ENCODE assay signal across 14 cellular contexts in genomic region chr1:229408458-229409037, GRCh38. TPM values are rescaled to one million over a fixed set of nuclear protein-coding genes. Genes with fewer than 3 reads are reported as not detected.
A peak's percentile ranks its signal among the peaks of the same experiment; 100 is the strongest.
DNase-seq lines count a peak whose midpoint lies in the region; ATAC-seq and TF ChIP-seq lines count a peak whose summit lies in the region.
"Had no signal": no experiment of that assay in that cellular context is flagged by ENCODE, and none has a peak within 500 bp of the region (broad histone marks: within the 10 kb centered on the region; RNA-seq: fewer than 3 reads in every experiment).

No MANE protein-coding gene starts in this region.

- H3K9me3 ChIP-seq in psoas muscle: no peaks in the 10 kb centered on the region
- H3K9me3 ChIP-seq: thyroid gland had no signal

- H3K27ac Mint-ChIP-seq in HFFc6: no peak overlapping the region
- H3K27ac Mint-ChIP-seq in activated naive CD4-positive, alpha-beta T cell treated with anti-CD3 and anti-CD28 coated beads, Interleukin-2, amount 50 U/mL, for 72 hours: no peak overlapping the region

- no peaks in the 10 kb centered on the region for H3K36me3 Mint-ChIP-seq in HFFc6 (ENCODE audit: low read depth)
- H3K36me3 Mint-ChIP-seq in activated naive CD4-positive, alpha-beta T cell treated with anti-CD3 and anti-CD28 coated beads, Interleukin-2, amount 50 U/mL, for 72 hours: no peaks in the 10 kb centered on the region

- H3K4me3 ChIP-seq in psoas muscle: peak overlapping the region; percentile 64
- H3K4me3 ChIP-seq: thyroid gland had no signal

- intact Hi-C loops in head of caudate nucleus (cut with DNase I): loop anchor here (10.0 kb wide), 1 partner anchor 64 kb away; the partner anchor contains the start of gene CCSAP
- intact Hi-C loops in psoas muscle (cut with DNase I): loop anchor here in 1 of 2 donors (5.0 kb wide), 2 partner anchors 34 to 36 kb away; no protein-coding TSS in a partner anchor

- ATAC-seq in psoas muscle: peak; percentile 85 to 89 (median 86)
- ATAC-seq in activated naive CD4-positive, alpha-beta T cell treated with anti-CD3 and anti-CD28 coated beads, Interleukin-2, amount 50 U/mL, for 72 hours: no peak
- ATAC-seq in HG03095 (IDR thresholded peaks at IDR 0.05; ENCODE audit: unreplicated experiment): no peak

- no peaks in the 10 kb centered on the region for H3K36me3 ChIP-seq in psoas muscle (ENCODE audit: insufficient read depth in 1 of 2, low read depth in 1 of 2)
- H3K36me3 ChIP-seq: thyroid gland had no signal

- 11 to 17% (median 14%) methylated on average over 8 of the region's 8 CpGs for WGBS in psoas muscle, 3 donors

- peaks cover 31% of the 10 kb centered on the region for H3K4me1 Mint-ChIP-seq in HFFc6 (ENCODE audit: low read depth)

- no peaks in the 10 kb centered on the region for H3K9me3 Mint-ChIP-seq in HFFc6
- no peaks in the 10 kb centered on the region for H3K9me3 Mint-ChIP-seq in activated naive CD4-positive, alpha-beta T cell treated with anti-CD3 and anti-CD28 coated beads, Interleukin-2, amount 50 U/mL, for 72 hours

- H3K27me3 Mint-ChIP-seq in HFFc6 (ENCODE audit: insufficient read depth): peaks cover 34% of the 10 kb centered on the region

- peak overlapping the region; percentile 95 for H3K27ac ChIP-seq in psoas muscle
- H3K27ac ChIP-seq: thyroid gland had no signal

- peak overlapping the region; percentile 31; the same call in 1 of the 2 replicates for H3K4me3 Mint-ChIP-seq in HFFc6

- TF ChIP-seq CTCF in HFFc6 (IDR thresholded peaks at IDR 0.05) (no peak), psoas muscle (IDR thresholded peaks at IDR 0.05) (no peak)

- DNase-seq in HFFc6 (peak; percentile 64), SK-N-DZ (ENCODE audit: low spot score) (peak; percentile 66), head of caudate nucleus (peak in 24 of 42 donors; percentile 12 to 74 (median 40)), psoas muscle (peak; percentile 84 to 95), OCI-M1 (lab: John Stamatoyannopoulos, UW) (no peak), UCSD-AML1 (lab: John Stamatoyannopoulos, UW; ENCODE audit: unreplicated experiment) (no peak)
- DNase-seq in activated naive CD4-positive, alpha-beta T cell treated with anti-CD3 and anti-CD28 coated beads, Interleukin-2, amount 50 U/mL, for 72 hours (ENCODE audit: low spot score in 2 of 2): no peak
- DNase-seq: amygdala, erythroblast, NCI-H526 treated with DMSO at 0.1 percent for 48 hours, T-helper 1 cell, thyroid gland had no signal

- H3K4me1 ChIP-seq in psoas muscle: peaks cover 47% of the 10 kb centered on the region

- H3K27me3 ChIP-seq in psoas muscle (ENCODE audit: insufficient read depth in 3 of 3, low read length in 2 of 3): peaks cover 0 to 4% (median 0%) of the 10 kb centered on the region in 3 donors

RNA-seq across cellular contexts. Expression of gene ACTA1, which starts 25.3 kb away (rescaled TPM):
- not detected for total RNA-seq in HFFc6 (2021; fragmentation: NEBNext Ultra II Directional; extraction: Animal tissue kit (Norgen Biotek cat#: 25700))
- not detected in 2 replicates for polyA plus RNA-seq in SK-N-DZ (2014; cell fraction: cytosol; rRNA removed)
- 0.32 and 1.6 TPM in 2 replicates for polyA plus RNA-seq in SK-N-DZ (2014; cell fraction: nucleus; rRNA removed)
- total RNA-seq in psoas muscle: over 10,000 TPM in 3 of 4 donors, 1,000 to 10,000 TPM in 1; 8,109 to 28,566 (median 18,858) TPM
- polyA plus RNA-seq in psoas muscle: over 10,000 TPM; 11,314 to 26,656 (median 13,405) TPM
- not detected for total RNA-seq in activated naive CD4-positive, alpha-beta T cell treated with anti-CD3 and anti-CD28 coated beads, Interleukin-2, amount 50 U/mL, for 72 hours
- total RNA-seq: osteocyte had no signal

Comparison
In these comparisons a context has a peak if more than half of its experiments do, and no peak if none do; other contexts are left out.
1. DNase-seq: peak in HFFc6 (single experiment), SK-N-DZ (single experiment), head of caudate nucleus (24 of 42) and psoas muscle (2 of 2); none in activated naive CD4-positive, alpha-beta T cell treated with anti-CD3 and anti-CD28 coated beads, Interleukin-2, amount 50 U/mL, for 72 hours (0 of 2), OCI-M1 (single experiment) and UCSD-AML1 (single experiment).
2. ATAC-seq: peak in psoas muscle (4 of 4); none in activated naive CD4-positive, alpha-beta T cell treated with anti-CD3 and anti-CD28 coated beads, Interleukin-2, amount 50 U/mL, for 72 hours (0 of 2) and HG03095 (single experiment).
3. RNA of gene ACTA1, which starts 25.3 kb away (total RNA-seq): 8,109 to 28,566 TPM in psoas muscle; not detected in HFFc6 and not detected in activated naive CD4-positive, alpha-beta T cell treated with anti-CD3 and anti-CD28 coated beads, Interleukin-2, amount 50 U/mL, for 72 hours; every median in the first group is over 1,000 times any median in the second.